In the genomic region with DNA sequence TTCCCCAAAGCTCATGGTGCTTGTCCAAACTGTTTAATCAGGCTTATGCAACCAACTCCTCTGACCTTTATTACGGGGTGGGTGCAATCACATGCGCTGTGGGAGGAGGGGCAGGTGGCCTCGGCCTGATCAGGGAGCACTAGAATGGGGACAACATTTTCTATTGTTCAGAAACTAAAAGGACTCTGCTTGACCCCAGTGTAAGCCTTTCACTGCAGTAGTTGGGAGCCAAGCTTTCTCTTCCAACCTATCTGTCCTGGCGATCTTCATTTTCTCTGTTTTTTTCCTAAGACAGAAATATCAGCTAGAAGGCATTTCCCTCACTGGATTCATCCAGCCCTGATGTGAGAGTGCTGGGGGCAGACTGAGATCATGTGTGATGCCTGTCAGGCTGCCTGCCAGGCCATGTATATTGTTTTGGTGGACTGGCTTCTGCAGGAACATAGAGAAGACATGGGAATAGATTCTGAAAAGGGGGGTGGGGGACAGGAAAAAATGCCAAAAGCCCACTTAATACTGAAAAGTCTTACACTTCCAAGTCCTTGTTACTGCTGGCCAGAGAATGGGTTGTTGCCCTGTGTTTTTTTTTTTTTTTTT, we compare ENCODE assay signal across 10 cellular contexts.
A peak's percentile ranks its signal among the peaks of the same experiment; 100 is the strongest.
DNase-seq lines count a peak whose midpoint lies in the region; ATAC-seq and TF ChIP-seq lines count a peak whose summit lies in the region.
"Had no signal": no experiment of that assay in that cellular context is flagged by ENCODE, and none has a peak within 500 bp of the region (broad histone marks: within the 10 kb centered on the region; RNA-seq: fewer than 3 reads in every experiment).

No MANE protein-coding gene starts in this region.

- H3K36me3 Mint-ChIP-seq in activated T-helper 2 cell treated with anti-CD3 and anti-CD28 coated beads, Interferon-gamma antibody, Interleukin-2, Interleukin-4, amounts not matched to agents 10 μg/mL and 5 μg/mL and 100 μg/mL, durations not matched to agents 14 hours and 24 hours and 36 hours (ENCODE audit: low read depth), result no peaks in the 10 kb centered on the region

- H3K36me3 ChIP-seq in WERI-Rb-1, result no peaks in the 10 kb centered on the region
- H3K36me3 ChIP-seq in rectal smooth muscle tissue (ENCODE audit: control insufficient read depth, insufficient read depth, low read length), result no peaks in the 10 kb centered on the region

- peaks cover 38% of the 10 kb centered on the region for H3K4me1 ChIP-seq in rectal smooth muscle tissue (ENCODE audit: control insufficient read depth, insufficient read depth, low read length)

- H3K4me3 ChIP-seq in WERI-Rb-1 (ENCODE audit: low read depth, low read length) (no peak overlapping the region), rectal smooth muscle tissue (ENCODE audit: low read length) (no peak overlapping the region)

- H3K4me3 Mint-ChIP-seq in activated T-helper 2 cell treated with anti-CD3 and anti-CD28 coated beads, Interferon-gamma antibody, Interleukin-2, Interleukin-4, amounts not matched to agents 10 μg/mL and 5 μg/mL and 100 μg/mL, durations not matched to agents 14 hours and 24 hours and 36 hours (ENCODE audit: low read depth), result no peak overlapping the region
- H3K4me3 Mint-ChIP-seq: activated T-cell treated with anti-CD3 and anti-CD28 coated beads, Interleukin-2, amount 50 U/mL, for 4 hours had no signal

- no peak overlapping the region for H3K9ac ChIP-seq in rectal smooth muscle tissue (ENCODE audit: low read length)

- no peaks in the 10 kb centered on the region for H3K9me3 ChIP-seq in WERI-Rb-1 (ENCODE audit: severe bottlenecking)

- H3K27ac ChIP-seq in WERI-Rb-1, result peak overlapping the region; percentile 12; the same call in 1 of the 2 replicates
- H3K27ac ChIP-seq in rectal smooth muscle tissue (ENCODE audit: low read depth, low read length), result peak overlapping the region; percentile 81

- no peak overlapping the region for H3K27ac Mint-ChIP-seq in activated T-helper 2 cell treated with anti-CD3 and anti-CD28 coated beads, Interferon-gamma antibody, Interleukin-2, Interleukin-4, amounts not matched to agents 10 μg/mL and 5 μg/mL and 100 μg/mL, durations not matched to agents 14 hours and 24 hours and 36 hours

- intact Hi-C loops in left cardiac atrium (cut with DNase I), result no loop called here
- intact Hi-C loops in activated T-helper 2 cell treated with anti-CD3 and anti-CD28 coated beads, Interferon-gamma antibody, Interleukin-2, Interleukin-4, amounts not matched to agents 10 μg/mL and 5 μg/mL and 100 μg/mL, durations not matched to agents 14 hours and 24 hours and 36 hours (cut with micrococcal nuclease), result no loop called here

- no peaks in the 10 kb centered on the region for H3K27me3 ChIP-seq in WERI-Rb-1 (ENCODE audit: insufficient read depth, low read depth, severe bottlenecking)
- H3K27me3 ChIP-seq in rectal smooth muscle tissue (ENCODE audit: control insufficient read depth, insufficient read depth, low read length), result no peaks in the 10 kb centered on the region

- no peaks in the 10 kb centered on the region for H3K9me3 Mint-ChIP-seq in activated T-helper 2 cell treated with anti-CD3 and anti-CD28 coated beads, Interferon-gamma antibody, Interleukin-2, Interleukin-4, amounts not matched to agents 10 μg/mL and 5 μg/mL and 100 μg/mL, durations not matched to agents 14 hours and 24 hours and 36 hours
- H3K9me3 Mint-ChIP-seq: activated T-cell treated with anti-CD3 and anti-CD28 coated beads, Interleukin-2, amount 50 U/mL, for 4 hours had no signal

- peaks cover 8% of the 10 kb centered on the region for H3K4me1 Mint-ChIP-seq in activated T-helper 2 cell treated with anti-CD3 and anti-CD28 coated beads, Interferon-gamma antibody, Interleukin-2, Interleukin-4, amounts not matched to agents 10 μg/mL and 5 μg/mL and 100 μg/mL, durations not matched to agents 14 hours and 24 hours and 36 hours (ENCODE audit: low read depth)

- ATAC-seq in left cardiac atrium (peak; percentile 91 to 93), GM19455 (IDR thresholded peaks at IDR 0.05; ENCODE audit: unreplicated experiment) (no peak)
- ATAC-seq: activated T-cell treated with anti-CD3 and anti-CD28 coated beads, Interleukin-2, amount 50 U/mL, for 4 hours had no signal

- TF ChIP-seq CTCF in WERI-Rb-1 (IDR thresholded peaks at IDR 0.05; ENCODE audit: low read depth, low read length), result no peak

- DNase-seq in ELR (ENCODE audit: low read depth) (peak; percentile 39), WERI-Rb-1 (peak; percentile 40), left cardiac atrium (peak; percentile 68), NCI-H2081 treated with DMSO at 0.1 percent for 48 hours (lab: John Stamatoyannopoulos, UW) (no peak)
- DNase-seq in activated T-helper 2 cell treated with anti-CD3 and anti-CD28 coated beads, Interferon-gamma antibody, Interleukin-2, Interleukin-4, amounts not matched to agents 10 μg/mL and 5 μg/mL and 100 μg/mL, durations not matched to agents 14 hours and 24 hours and 36 hours (ENCODE audit: low spot score), result no peak
- no peak for DNase-seq in activated T-cell treated with anti-CD3 and anti-CD28 coated beads, Interleukin-2, amount 50 U/mL, for 48 hours
- DNase-seq: activated T-cell treated with anti-CD3 and anti-CD28 coated beads, Interleukin-2, amount 50 U/mL, for 4 hours; H7 had no signal

- H3K27me3 Mint-ChIP-seq in activated T-helper 2 cell treated with anti-CD3 and anti-CD28 coated beads, Interferon-gamma antibody, Interleukin-2, Interleukin-4, amounts not matched to agents 10 μg/mL and 5 μg/mL and 100 μg/mL, durations not matched to agents 14 hours and 24 hours and 36 hours (ENCODE audit: low read depth), result no peaks in the 10 kb centered on the region

Comparison
In these comparisons a context has a peak if more than half of its experiments do, and no peak if none do; other contexts are left out.
1. DNase-seq: peak in ELR (single experiment), WERI-Rb-1 (single experiment) and left cardiac atrium (single experiment); none in NCI-H2081 treated with DMSO at 0.1 percent for 48 hours (single experiment), activated T-helper 2 cell treated with anti-CD3 and anti-CD28 coated beads, Interferon-gamma antibody, Interleukin-2, Interleukin-4, amounts not matched to agents 10 μg/mL and 5 μg/mL and 100 μg/mL, durations not matched to agents 14 hours and 24 hours and 36 hours (single experiment) and activated T-cell treated with anti-CD3 and anti-CD28 coated beads, Interleukin-2, amount 50 U/mL, for 48 hours (0 of 2).